Comparison of ENCODE assay signal across 7 cellular contexts in genomic region chr21:46014828-46015227, GRCh38. TPM values are rescaled to one million over a fixed set of nuclear protein-coding genes. Genes with fewer than 3 reads are reported as not detected.
"Had no signal": no experiment of that assay in that cellular context is flagged by ENCODE, and none has a peak within 500 bp of the region (broad histone marks: within the 10 kb centered on the region; RNA-seq: fewer than 3 reads in every experiment).

No MANE protein-coding gene starts in this region.

- H3K4me1 Mint-ChIP-seq: IgD-negative memory B cell had no signal

- H3K4me3 ChIP-seq: K562 had no signal

- ATAC-seq: HepG2, K562 had no signal

- H3K4me3 Mint-ChIP-seq: IgD-negative memory B cell had no signal

- DNase-seq: KBM-7, KG1 had no signal

- H3K27ac Mint-ChIP-seq: IgD-negative memory B cell had no signal

- FAIRE-seq: HepG2, HTR-8/SVneo, K562 had no signal

- H3K27ac ChIP-seq: HL-60 had no signal

RNA-seq across cellular contexts. Expression of gene COL6A1, which starts 33.3 kb away (rescaled TPM):
- polyA plus RNA-seq: IgD-negative memory B cell had no signal
